ENCODE assay signal across 8 cellular contexts in the genomic region with DNA sequence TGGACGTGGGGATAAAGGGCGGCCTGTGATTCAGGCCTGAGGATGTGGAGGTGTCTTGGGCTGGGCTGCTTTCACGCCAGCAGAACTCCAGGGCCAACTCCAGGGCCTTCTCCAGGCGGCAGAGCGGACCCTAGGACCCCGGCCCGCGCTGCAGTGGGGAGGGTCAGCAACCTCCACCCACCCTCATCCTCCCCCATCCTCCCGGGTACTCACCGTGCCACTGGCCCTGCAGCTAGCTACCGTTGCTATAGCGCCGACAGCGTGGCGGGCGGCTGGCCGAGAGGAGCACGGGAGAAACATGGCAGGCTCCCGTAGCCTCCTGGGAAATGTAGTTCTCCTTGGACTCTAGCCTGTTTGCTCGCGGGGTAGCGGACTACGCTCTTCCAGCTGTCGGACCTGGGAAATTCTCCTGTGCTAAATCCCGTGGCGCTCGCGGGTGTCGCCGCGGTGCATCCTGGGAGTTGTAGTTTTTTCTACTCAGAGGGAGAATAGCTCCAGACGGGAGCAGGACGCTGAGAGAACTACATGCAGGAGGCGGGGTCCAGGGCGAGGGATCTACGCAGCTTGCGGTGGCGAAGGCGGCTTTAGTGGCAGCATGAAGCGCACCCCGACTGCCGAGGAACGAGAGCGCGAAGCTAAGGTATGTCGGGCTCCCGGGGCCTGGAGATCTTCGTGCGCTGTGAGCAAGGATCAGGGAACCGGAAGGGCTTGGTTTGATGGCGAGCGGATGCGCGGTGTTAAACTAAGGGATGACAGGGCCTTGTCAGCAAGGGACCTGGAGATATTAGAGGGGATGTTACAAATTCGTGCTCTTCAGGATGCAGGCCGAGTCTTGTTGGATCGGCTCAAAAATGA. TPM values are rescaled to one million over a fixed set of nuclear protein-coding genes. Genes with fewer than 3 reads are reported as not detected.
A peak's percentile ranks its signal among the peaks of the same experiment; 100 is the strongest.
DNase-seq lines count a peak whose midpoint lies in the region; ATAC-seq and TF ChIP-seq lines count a peak whose summit lies in the region.

FTO (plus strand) TSS at position 567 of the 855 bp plus-strand sequence.
RPGRIP1L (minus strand) TSS at position 270 of the 855 bp plus-strand sequence. CDS start 3,136 bp downstream, outside the sequence.

- TF ChIP-seq POLR2A in uterus (IDR thresholded peaks at IDR 0.05) = no peak

- H3K4me1 ChIP-seq in right atrium auricular region (peaks cover 0 to 23% of the 10 kb centered on the region in 2 donors), psoas muscle (peaks cover 18% of the 10 kb centered on the region), uterus (no peaks in the 10 kb centered on the region)

- H3K9me3 ChIP-seq in right atrium auricular region (no peaks in the 10 kb centered on the region), psoas muscle (no peaks in the 10 kb centered on the region), uterus (no peaks in the 10 kb centered on the region)

- H3K27me3 Mint-ChIP-seq in T-helper 1 cell treated with Interleukin-12 subunit alpha and Interleukin-12 subunit beta and Interleukin-4 antibody, amounts not matched to agents 30 μg/mL and 1 μg/mL, for 36 hours (ENCODE audit: low read depth) = no peaks in the 10 kb centered on the region

- intact Hi-C loops in psoas muscle (cut with DNase I) (loop anchor here in 1 of 2 donors (10.0 kb wide), 1 partner anchor 269 kb away; the partner anchor contains the start of gene RBL2), uterus (cut with DNase I; ENCODE audit: low total_unique reads) (no loop called here)

- H3K27ac ChIP-seq in angular gyrus (ENCODE audit: low read depth, low read length) (peak within 1 kb of the TSS; percentile 84), right atrium auricular region (peak within 1 kb of the TSS; percentile 70 to 81), psoas muscle (peak within 1 kb of the TSS; percentile 81), uterus (peak within 1 kb of the TSS; percentile 82 to 84)

- 0 to 1% (median 0%) methylated on average over 54 to 57 of the region's 57 CpGs for WGBS in psoas muscle, 3 donors

- peak within 1 kb of the TSS; percentile 78 to 93 for H3K4me3 ChIP-seq in right atrium auricular region
- peak within 1 kb of the TSS; percentile 81 for H3K4me3 ChIP-seq in psoas muscle
- peak within 1 kb of the TSS; percentile 94 to 98 for H3K4me3 ChIP-seq in uterus

- H3K27me3 ChIP-seq in right atrium auricular region = no peaks in the 10 kb centered on the region
- H3K27me3 ChIP-seq in psoas muscle (ENCODE audit: insufficient read depth in 3 of 3, low read length in 2 of 3) = no peaks in the 10 kb centered on the region
- no peaks in the 10 kb centered on the region for H3K27me3 ChIP-seq in uterus

- H3K4me1 Mint-ChIP-seq in T-helper 1 cell treated with Interleukin-12 subunit alpha and Interleukin-12 subunit beta and Interleukin-4 antibody, amounts not matched to agents 30 μg/mL and 1 μg/mL, for 36 hours (ENCODE audit: low read depth) = peaks cover 15% of the 10 kb centered on the region

- H3K36me3 ChIP-seq in right atrium auricular region = no peaks in the 10 kb centered on the region
- H3K36me3 ChIP-seq in psoas muscle (ENCODE audit: insufficient read depth in 1 of 2, low read depth in 1 of 2) = no peaks in the 10 kb centered on the region
- no peaks in the 10 kb centered on the region for H3K36me3 ChIP-seq in uterus

- ATAC-seq in HG02870 (IDR thresholded peaks at IDR 0.05; ENCODE audit: unreplicated experiment) = peak; percentile 98
- ATAC-seq in psoas muscle = peak; percentile 98 to 99 (median 99)

- DNase-seq in GM13976 (ENCODE audit: low spot score) (peak; percentile 95), NCI-H146 treated with DMSO at 0.1 percent for 48 hours (lab: John Stamatoyannopoulos, UW; ENCODE audit: unreplicated experiment) (peak; percentile 93), right atrium auricular region (ENCODE audit: low spot score) (peak; percentile 99), psoas muscle (peak; percentile 98 to 99), uterus (peak; percentile 99)

- no peaks in the 10 kb centered on the region for H3K9me3 Mint-ChIP-seq in T-helper 1 cell treated with Interleukin-12 subunit alpha and Interleukin-12 subunit beta and Interleukin-4 antibody, amounts not matched to agents 30 μg/mL and 1 μg/mL, for 36 hours

- peaks cover 9% of the 10 kb centered on the region for H3K36me3 Mint-ChIP-seq in T-helper 1 cell treated with Interleukin-12 subunit alpha and Interleukin-12 subunit beta and Interleukin-4 antibody, amounts not matched to agents 30 μg/mL and 1 μg/mL, for 36 hours (ENCODE audit: low read depth)

- peak within 1 kb of the TSS; percentile 93 for H3K27ac Mint-ChIP-seq in T-helper 1 cell treated with Interleukin-12 subunit alpha and Interleukin-12 subunit beta and Interleukin-4 antibody, amounts not matched to agents 30 μg/mL and 1 μg/mL, for 36 hours

- peak within 1 kb of the TSS; percentile 98 for H3K4me3 Mint-ChIP-seq in T-helper 1 cell treated with Interleukin-12 subunit alpha and Interleukin-12 subunit beta and Interleukin-4 antibody, amounts not matched to agents 30 μg/mL and 1 μg/mL, for 36 hours

- TF ChIP-seq CTCF in GM13976 (IDR thresholded peaks at IDR 0.05; ENCODE audit: borderline replicate concordance, control extremely low read depth, extremely low read depth, insufficient read depth, missing control alignments) (no peak), right atrium auricular region (IDR thresholded peaks at IDR 0.05) (peak in 1 of 2 donors; percentile 37), psoas muscle (IDR thresholded peaks at IDR 0.05) (no peak), uterus (IDR thresholded peaks at IDR 0.05) (peak in 1 of 4 experiments; percentile 35)

- in situ Hi-C loops in GM13976 (cut with MboI; ENCODE audit: low sequenced_read_pairs, unreplicated experiment) = no loop called here

RNA-seq across cellular contexts. Expression of gene FTO, which starts in this region (rescaled TPM):
- total RNA-seq in right atrium auricular region (10 to 100 TPM; 73.6 to 90.6 TPM), psoas muscle (10 to 100 TPM; 47.4 to 67.6 (median 57.7) TPM), uterus (100 to 1,000 TPM in 2 of 4 donors, 10 to 100 TPM in 2; 63.2 to 151 (median 105) TPM)
- 10 to 100 TPM; 14.2 to 46.1 (median 26.7) TPM for polyA plus RNA-seq in psoas muscle

RNA-seq across cellular contexts. Expression of gene RPGRIP1L, which starts in this region (rescaled TPM):
- total RNA-seq in right atrium auricular region = 1 to 10 TPM; 1.8 to 2.3 TPM
- total RNA-seq in psoas muscle = 1 to 10 TPM in 3 of 4 donors, under 1 TPM in 1; 0.81 to 2.6 (median 1.7) TPM
- polyA plus RNA-seq in psoas muscle = 1 to 10 TPM in 2 of 3 donors, under 1 TPM in 1; 1.00 to 2.6 (median 1.5) TPM
- 10 to 100 TPM in 1 of 4 donors, 1 to 10 TPM in 3; 1.2 to 35.3 (median 6.2) TPM for total RNA-seq in uterus

Comparison
In these comparisons a context has a peak if more than half of its experiments do, and no peak if none do; other contexts are left out.
1. Peak in every context shown above with its lines: DNase-seq, ATAC-seq, H3K4me3 ChIP-seq and H3K27ac ChIP-seq.